In the genomic region with DNA sequence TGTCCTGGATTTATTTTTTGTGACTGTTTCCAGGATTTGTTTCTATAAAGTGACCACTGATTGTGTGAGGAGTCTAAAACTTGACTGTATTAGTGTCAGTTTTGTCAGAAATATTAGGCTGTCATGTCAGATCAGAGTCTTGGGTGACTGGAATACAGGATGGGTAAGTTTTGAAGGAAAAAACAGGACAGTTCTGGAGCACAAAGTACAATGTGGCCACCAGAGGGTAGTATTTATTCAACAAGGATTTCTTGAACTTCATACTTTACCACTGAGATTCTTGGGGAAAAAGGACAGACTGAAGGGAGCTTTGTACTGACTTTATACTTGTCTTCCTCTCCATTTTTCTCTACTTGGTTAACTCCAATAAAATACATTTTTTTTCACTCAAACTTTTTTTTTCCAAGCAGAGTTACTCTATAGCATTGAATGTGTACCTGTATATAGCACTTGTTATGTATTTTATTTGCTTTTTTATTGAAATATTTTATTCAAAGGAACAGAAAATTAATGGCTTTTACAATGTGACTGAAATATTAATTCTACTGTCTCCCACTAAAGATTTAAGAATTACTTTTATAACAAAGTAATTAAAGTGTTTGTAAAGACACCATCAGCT, we compare ENCODE assay signal across 8 cellular contexts. TPM values are rescaled to one million over a fixed set of nuclear protein-coding genes. Genes with fewer than 3 reads are reported as not detected.
DNase-seq lines count a peak whose midpoint lies in the region; ATAC-seq and TF ChIP-seq lines count a peak whose summit lies in the region.

No MANE protein-coding gene starts in this region.

- H3K27ac Mint-ChIP-seq in effector memory CD8-positive, alpha-beta T cell, result no peak overlapping the region

- no peak overlapping the region for H2AFZ ChIP-seq in neural cell (ENCODE audit: low read depth, low read length)

- no peaks in the 10 kb centered on the region for H3K36me3 Mint-ChIP-seq in effector memory CD8-positive, alpha-beta T cell (ENCODE audit: insufficient read depth)

- no peak overlapping the region for H3K4me3 ChIP-seq in GM06990 (replicated peaks; ENCODE audit: low read depth, low read length)
- H3K4me3 ChIP-seq in cardiac fibroblast (replicated peaks in 1 of 2; ENCODE audit: low read depth in 2 of 2, low read length in 2 of 2), result no peak overlapping the region
- H3K4me3 ChIP-seq in neural cell (ENCODE audit: low read length), result no peak overlapping the region
- H3K4me3 ChIP-seq in ovary, result no peak overlapping the region

- no peak overlapping the region for H3K4me2 ChIP-seq in neural cell (ENCODE audit: low read length)

- intact Hi-C loops in ovary (cut with DNase I), result loop anchor here in 2 of 4 donors (5.0 to 10.0 kb wide), 2 partner anchors 185 to 1218 kb away; no protein-coding TSS in a partner anchor

- H3K27me3 Mint-ChIP-seq in effector memory CD8-positive, alpha-beta T cell, result no peaks in the 10 kb centered on the region

- no peak for TF ChIP-seq POLR2A in ovary (IDR thresholded peaks at IDR 0.05)

- no peak for ATAC-seq in effector memory CD8-positive, alpha-beta T cell (replicated peaks)

- DNase-seq in GM06990 (ENCODE audit: extremely low read depth, insufficient read length) (no peak), NCI-H146 (lab: John Stamatoyannopoulos, UW) (peak; percentile 14), cardiac fibroblast (ENCODE audit: low read depth in 2 of 2) (peak; percentile 72 to 74), iPS-NIHi11 (ENCODE audit: low spot score) (no peak), T-helper 2 cell (no peak), ovary (no peak)
- no peak for DNase-seq in effector memory CD8-positive, alpha-beta T cell

- no peak overlapping the region for H3K27ac ChIP-seq in neural cell (ENCODE audit: low read length)
- no peak overlapping the region for H3K27ac ChIP-seq in ovary

- no peak for TF ChIP-seq EP300 in neural cell (conservative IDR thresholded peaks at IDR 0.05; ENCODE audit: poor library complexity, severe bottlenecking)
- TF ChIP-seq EP300 in ovary (IDR thresholded peaks at IDR 0.05), result no peak

- H3K9me3 ChIP-seq in neural cell (ENCODE audit: low read length) (no peaks in the 10 kb centered on the region), ovary (no peaks in the 10 kb centered on the region)

- no peaks in the 10 kb centered on the region for H4K20me1 ChIP-seq in neural cell (ENCODE audit: insufficient read depth)

- H3K27me3 ChIP-seq in GM06990 (replicated peaks; ENCODE audit: control insufficient read depth, insufficient read depth, low read length), result no peaks in the 10 kb centered on the region
- H3K27me3 ChIP-seq in neural cell (ENCODE audit: insufficient read depth, low read depth, low read length), result no peaks in the 10 kb centered on the region
- H3K27me3 ChIP-seq in ovary, result no peaks in the 10 kb centered on the region

- H3K4me3 Mint-ChIP-seq in effector memory CD8-positive, alpha-beta T cell, result no peak overlapping the region

- TF ChIP-seq RAD21 in neural cell (conservative IDR thresholded peaks at IDR 0.05), result peak; percentile 52

- H3K4me1 Mint-ChIP-seq in effector memory CD8-positive, alpha-beta T cell (ENCODE audit: low read depth in 2 of 2), result no peaks in the 10 kb centered on the region

- H3K9ac ChIP-seq in neural cell (ENCODE audit: low read length), result no peak overlapping the region

- peaks cover 2% of the 10 kb centered on the region for H3K4me1 ChIP-seq in ovary (ENCODE audit: insufficient read depth)

- no peaks in the 10 kb centered on the region for H3K36me3 ChIP-seq in GM06990 (ENCODE audit: control insufficient read depth, insufficient read depth, low read length)
- H3K36me3 ChIP-seq in neural cell (ENCODE audit: insufficient read depth, low read length), result no peaks in the 10 kb centered on the region
- no peaks in the 10 kb centered on the region for H3K36me3 ChIP-seq in ovary

- no peaks in the 10 kb centered on the region for H3K9me2 ChIP-seq in neural cell (ENCODE audit: insufficient read depth, low read length)

- no peaks in the 10 kb centered on the region for H3K79me2 ChIP-seq in neural cell (replicated peaks; ENCODE audit: insufficient read depth, low read length)

- peak; percentile 49 for TF ChIP-seq CTCF in GM06990 (IDR thresholded peaks at IDR 0.05; ENCODE audit: insufficient read depth, low read length, poor library complexity, severe bottlenecking)
- peak; percentile 46 for TF ChIP-seq CTCF in cardiac fibroblast (IDR thresholded peaks at IDR 0.05; ENCODE audit: low read depth, low read length)
- peak; percentile 52 for TF ChIP-seq CTCF in neural cell (IDR thresholded peaks at IDR 0.05; ENCODE audit: poor library complexity, severe bottlenecking)
- TF ChIP-seq CTCF in ovary (IDR thresholded peaks at IDR 0.05), result peak in 1 of 3 donors; percentile 21

- no peaks in the 10 kb centered on the region for H3F3A ChIP-seq in neural cell (ENCODE audit: insufficient read depth, low read length, poor library complexity, severe bottlenecking)

- no peaks in the 10 kb centered on the region for H3K9me3 Mint-ChIP-seq in effector memory CD8-positive, alpha-beta T cell

TF ChIP-seq in neural cell, 6 proteins besides CTCF, POLR2A, EP300 and RAD21:
- TF ChIP-seq TAF1 (IDR thresholded peaks at IDR 0.05; ENCODE audit: low read depth), result no peak
- peak; percentile 61 for TF ChIP-seq SMC3 (conservative IDR thresholded peaks at IDR 0.05; ENCODE audit: poor library complexity)
TF ChIP-seq in neural cell: peak in this region for 1.

RNA-seq across cellular contexts. Expression of a gene that starts 51.1 kb away (rescaled TPM):
- polyA plus RNA-seq in neural cell (9.1 and 14.2 TPM in 2 replicates), ovary (10 to 100 TPM; 14.4 to 20.1 TPM)
- polyA minus RNA-seq in neural cell, result 18.7 and 22.8 TPM in 2 replicates
- total RNA-seq in ovary, result 10 to 100 TPM in 6 of 7 donors, 1 to 10 TPM in 1; 9.6 to 60.7 (median 26.5) TPM

Comparison
In these comparisons a context has a peak if more than half of its experiments do, and no peak if none do; other contexts are left out.
1. DNase-seq: peak in NCI-H146 (single experiment) and cardiac fibroblast (2 of 2); none in GM06990 (single experiment), iPS-NIHi11 (single experiment), T-helper 2 cell (0 of 5), ovary (0 of 5) and effector memory CD8-positive, alpha-beta T cell (0 of 3).